ENCODE assay signal across 8 cellular contexts in genomic region chr10:17228081-17229015, GRCh38. TPM values are rescaled to one million over a fixed set of nuclear protein-coding genes. Genes with fewer than 3 reads are reported as not detected.
DNase-seq lines count a peak whose midpoint lies in the region; ATAC-seq and TF ChIP-seq lines count a peak whose summit lies in the region.

TSS of gene VIM (plus strand) at chr10:17228241. CDS start at chr10:17229423, 1,182 bp downstream.

- TF ChIP-seq CTCF in foreskin fibroblast (IDR thresholded peaks at IDR 0.05; ENCODE audit: low read depth, low read length) (no peak), neutrophil (IDR thresholded peaks at IDR 0.05) (peak; percentile 45)

- H3K27me3 ChIP-seq in neutrophil, result no peaks in the 10 kb centered on the region
- H3K27me3 ChIP-seq in subcutaneous abdominal adipose tissue (ENCODE audit: control insufficient read depth in 5 of 5, insufficient read depth in 4 of 5, low read length in 5 of 5), result no peaks in the 10 kb centered on the region

- H3K4me3 ChIP-seq in foreskin fibroblast (ENCODE audit: low read depth in 1 of 2, low read length in 2 of 2) (peak within 1 kb of the TSS; percentile 65 to 93), neutrophil (ENCODE audit: low read depth in 1 of 2, low read length in 1 of 2) (peak within 1 kb of the TSS; percentile 90 to 94), subcutaneous abdominal adipose tissue (ENCODE audit: low read depth in 1 of 5, low read length in 5 of 5) (peak within 1 kb of the TSS; percentile 81 to 100 (median 100))

- H3K36me3 ChIP-seq in neutrophil (peaks cover 29% of the 10 kb centered on the region), subcutaneous abdominal adipose tissue (ENCODE audit: control insufficient read depth in 5 of 5, insufficient read depth in 5 of 5, low read length in 5 of 5) (peaks cover 20 to 36% (median 26%) of the 10 kb centered on the region in 5 donors)

- peak within 1 kb of the TSS; percentile 93 for H3K27ac ChIP-seq in neutrophil
- H3K27ac ChIP-seq in subcutaneous abdominal adipose tissue (ENCODE audit: low read depth, low read length), result peak within 1 kb of the TSS; percentile 100

- H3K9ac ChIP-seq in subcutaneous abdominal adipose tissue (ENCODE audit: low read length in 5 of 5), result peak within 1 kb of the TSS; percentile 81 to 100 (median 97)

- peaks cover 59 to 61% of the 10 kb centered on the region in 2 experiments for H3K4me1 ChIP-seq in neutrophil (ENCODE audit: control insufficient read depth in 1 of 2, insufficient read depth in 1 of 2, low read depth in 1 of 2, low read length in 1 of 2)
- peaks cover 14 to 48% (median 43%) of the 10 kb centered on the region in 5 donors for H3K4me1 ChIP-seq in subcutaneous abdominal adipose tissue (ENCODE audit: control insufficient read depth in 5 of 5, insufficient read depth in 5 of 5, low read length in 5 of 5)

- peak; percentile 27 for ATAC-seq in GM18858 (IDR thresholded peaks at IDR 0.05; ENCODE audit: unreplicated experiment)
- peak; percentile 34 for ATAC-seq in HG03103 (IDR thresholded peaks at IDR 0.05; ENCODE audit: low read depth, unreplicated experiment)

- H3K9me3 ChIP-seq in neutrophil, result no peaks in the 10 kb centered on the region
- no peaks in the 10 kb centered on the region for H3K9me3 ChIP-seq in subcutaneous abdominal adipose tissue (ENCODE audit: control insufficient read depth in 5 of 5, low read length in 5 of 5)

- peak; percentile 98 for DNase-seq in A172 (ENCODE audit: low spot score)
- DNase-seq in SIG-M5 (lab: John Stamatoyannopoulos, UW), result peak; percentile 55
- DNase-seq in activated gamma-delta T cell treated with Interleukin-2 at 50 U/mL for 16 hours, result peak; percentile 84
- peak; percentile 100 for DNase-seq in foreskin fibroblast

RNA-seq across cellular contexts. Expression of gene VIM, which starts in this region (rescaled TPM):
- 4,251 and 5,299 TPM in 2 replicates for total RNA-seq in A172 (2014; rRNA removed; shearing (Covaris generic))

Comparison
In these comparisons a context has a peak if more than half of its experiments do, and no peak if none do; other contexts are left out.
1. Peak in every context shown above with its lines: DNase-seq, ATAC-seq, H3K4me3 ChIP-seq and H3K27ac ChIP-seq.